ENCODE assay signal across 9 cellular contexts in genomic region chr19:42122691-42123607, GRCh38. TPM values are rescaled to one million over a fixed set of nuclear protein-coding genes. Genes with fewer than 3 reads are reported as not detected.
DNase-seq lines count a peak whose midpoint lies in the region; ATAC-seq, FAIRE-seq and TF ChIP-seq lines count a peak whose summit lies in the region.
"Had no signal": no experiment of that assay in that cellular context is flagged by ENCODE, and none has a peak within 500 bp of the region (broad histone marks: within the 10 kb centered on the region; RNA-seq: fewer than 3 reads in every experiment).

No MANE protein-coding gene starts in this region.

- in situ Hi-C loops in ACHN (cut with HindIII; ENCODE audit: low pct_ligation_motif_present, low pct_unique_long_range_greater_than_20kb, low sequenced_read_pairs): no loop called here

- intact Hi-C loops in kidney (cut with DNase I): no loop called here

- H3K4me1 ChIP-seq in mesenchymal stem cell (ENCODE audit: control insufficient read depth, insufficient read depth, low read depth, low read length) (peaks cover 24% of the 10 kb centered on the region), kidney (ENCODE audit: control insufficient read depth in 1 of 2, insufficient read depth in 1 of 2, low read depth in 1 of 2, low read length in 2 of 2) (no peaks in the 10 kb centered on the region)

- H3K9ac ChIP-seq in mesenchymal stem cell (ENCODE audit: low read length): peak overlapping the region; percentile 38
- H3K9ac ChIP-seq in kidney (ENCODE audit: low read length in 2 of 2): no peak overlapping the region

- CTCF ChIA-PET in AG04450 (lab: Charles Lee) (interaction anchor here (1.0 to 4.1 kb wide), 6 partner anchors 9 to 317 kb away, joined by 3 to 18 read pairs (median 8); partner anchors contain the start of gene POU2F2), WTC11 (lab: Charles Lee) (interaction anchor here (0.8 to 3.6 kb wide), 5 partner anchors 9 to 919 kb away, joined by 3 to 34 read pairs (median 3); partner anchors contain the start of gene POU2F2)
- CTCF ChIA-PET in activated CD8-positive, alpha-beta memory T cell treated with anti-CD3 and anti-CD28 coated beads, Interleukin-2, amount 10 ng/mL, durations not matched to agents 7 days and 5 days (lab: Charles Lee): interaction anchor here (0.6 to 7.5 kb wide), 15 partner anchors 8 to 316 kb away, joined by 3 to 93 read pairs (median 4); partner anchors contain the start of gene POU2F2

- no peak overlapping the region for H2BK5ac ChIP-seq in mesenchymal stem cell (ENCODE audit: low read depth, low read length, poor library complexity, severe bottlenecking)

- ATAC-seq in activated CD8-positive, alpha-beta memory T cell treated with anti-CD3 and anti-CD28 coated beads, Interleukin-2, amount 10 ng/mL, durations not matched to agents 7 days and 5 days: peak; percentile 82
- ATAC-seq in WTC11: no peak

- 82% methylated on average over 17 of the region's 17 CpGs for WGBS in mesenchymal stem cell

- H3K27me3 ChIP-seq in AG04450 (ENCODE audit: control insufficient read depth, insufficient read depth, low read length) (no peaks in the 10 kb centered on the region), mesenchymal stem cell (ENCODE audit: control insufficient read depth in 1 of 2, insufficient read depth in 1 of 2, low read length in 2 of 2) (no peaks in the 10 kb centered on the region)

- H3K4me3 Mint-ChIP-seq in HFFc6: no peak overlapping the region
- peak overlapping the region; percentile 61 for H3K4me3 Mint-ChIP-seq in activated CD8-positive, alpha-beta memory T cell treated with anti-CD3 and anti-CD28 coated beads, Interleukin-2, amount 10 ng/mL, durations not matched to agents 7 days and 5 days
- H3K4me3 Mint-ChIP-seq in WTC11: no peak overlapping the region

- H3K18ac ChIP-seq in mesenchymal stem cell (ENCODE audit: low read depth in 1 of 2, low read length in 2 of 2): no peak overlapping the region

- no peak overlapping the region for H2AFZ ChIP-seq in mesenchymal stem cell (ENCODE audit: low read depth, low read length)

- peaks cover 0 to 13% of the 10 kb centered on the region in 2 experiments for H3K36me3 ChIP-seq in mesenchymal stem cell (ENCODE audit: control insufficient read depth in 1 of 2, insufficient read depth in 2 of 2, low read depth in 1 of 2, low read length in 2 of 2)
- H3K36me3 ChIP-seq in kidney (ENCODE audit: control insufficient read depth in 1 of 2, insufficient read depth in 2 of 2, low read length in 2 of 2): no peaks in the 10 kb centered on the region

- H3K4ac ChIP-seq in mesenchymal stem cell (ENCODE audit: low read depth in 1 of 2, low read length in 2 of 2): no peak overlapping the region

- H3K27ac Mint-ChIP-seq in HFFc6: peak overlapping the region; percentile 74
- H3K27ac Mint-ChIP-seq in activated CD8-positive, alpha-beta memory T cell treated with anti-CD3 and anti-CD28 coated beads, Interleukin-2, amount 10 ng/mL, durations not matched to agents 7 days and 5 days: peak overlapping the region; percentile 91
- H3K27ac Mint-ChIP-seq in WTC11: no peak overlapping the region

- H3K36me3 Mint-ChIP-seq in HFFc6 (ENCODE audit: low read depth) (peaks cover 13% of the 10 kb centered on the region), WTC11 (peaks cover 3% of the 10 kb centered on the region; the same call in 1 of the 2 replicates)
- peaks cover 4% of the 10 kb centered on the region for H3K36me3 Mint-ChIP-seq in activated CD8-positive, alpha-beta memory T cell treated with anti-CD3 and anti-CD28 coated beads, Interleukin-2, amount 10 ng/mL, durations not matched to agents 7 days and 5 days

- H2AK5ac ChIP-seq in mesenchymal stem cell (ENCODE audit: low read length, severe bottlenecking): peak overlapping the region; percentile 43

- POLR2A ChIA-PET in AG04450 (lab: Yijun Ruan, JAX): interaction anchor here (1.6 kb wide), 1 partner anchor 9 kb away, joined by 5 read pairs; no protein-coding TSS in a partner anchor
- POLR2A ChIA-PET in WTC11 (lab: Charles Lee): no interaction called here

- peak overlapping the region; percentile 81 for H2BK120ac ChIP-seq in mesenchymal stem cell (ENCODE audit: low read depth, low read length)

- H3K4me1 Mint-ChIP-seq in HFFc6 (ENCODE audit: low read depth) (peaks cover 60% of the 10 kb centered on the region), WTC11 (peaks cover 12% of the 10 kb centered on the region)
- peaks cover 55% of the 10 kb centered on the region for H3K4me1 Mint-ChIP-seq in activated CD8-positive, alpha-beta memory T cell treated with anti-CD3 and anti-CD28 coated beads, Interleukin-2, amount 10 ng/mL, durations not matched to agents 7 days and 5 days

- H3K4me3 ChIP-seq in AG04450 (ENCODE audit: low read depth, low read length) (no peak overlapping the region), mesenchymal stem cell (ENCODE audit: insufficient read depth in 1 of 2, low read depth in 1 of 2, low read length in 2 of 2) (no peak overlapping the region), kidney (ENCODE audit: low read length in 2 of 2) (no peak overlapping the region)

- H4K8ac ChIP-seq in mesenchymal stem cell (ENCODE audit: low read length): peak overlapping the region; percentile 32

- FAIRE-seq in kidney (lab: Jason Lieb, UNC): no peak

- H3K23ac ChIP-seq in mesenchymal stem cell (ENCODE audit: low read length in 2 of 2): no peak overlapping the region

- peak overlapping the region; percentile 70 for H4K91ac ChIP-seq in mesenchymal stem cell (ENCODE audit: low read length)

- no peak overlapping the region for H3K4me2 ChIP-seq in mesenchymal stem cell (ENCODE audit: low read length, poor library complexity, severe bottlenecking)

- peaks cover 1% of the 10 kb centered on the region for H3K79me1 ChIP-seq in mesenchymal stem cell (replicated peaks; ENCODE audit: low read length, poor library complexity, severe bottlenecking)

- no peak overlapping the region for H3K14ac ChIP-seq in mesenchymal stem cell (ENCODE audit: low read length in 2 of 2)

- no peaks in the 10 kb centered on the region for H3K9me3 Mint-ChIP-seq in HFFc6
- no peaks in the 10 kb centered on the region for H3K9me3 Mint-ChIP-seq in activated CD8-positive, alpha-beta memory T cell treated with anti-CD3 and anti-CD28 coated beads, Interleukin-2, amount 10 ng/mL, durations not matched to agents 7 days and 5 days (ENCODE audit: low read depth)
- H3K9me3 Mint-ChIP-seq in WTC11: peaks cover 4% of the 10 kb centered on the region

- H2BK12ac ChIP-seq in mesenchymal stem cell (ENCODE audit: low read length in 2 of 2): peak overlapping the region; percentile 12 to 63

- TF ChIP-seq CTCF in AG04450 (IDR thresholded peaks at IDR 0.05; ENCODE audit: low read depth, low read length) (peak; percentile 24), HFFc6 (IDR thresholded peaks at IDR 0.05) (no peak), WTC11 (IDR thresholded peaks at IDR 0.05) (no peak), kidney (IDR thresholded peaks at IDR 0.05; ENCODE audit: borderline replicate concordance, extremely low read depth, insufficient read depth) (no peak)

- DNase-seq in AG04450 (ENCODE audit: low read depth, low spot score): no peak
- DNase-seq in HFFc6: no peak
- DNase-seq in activated CD8-positive, alpha-beta memory T cell treated with anti-CD3 and anti-CD28 coated beads, Interleukin-2, amount 10 ng/mL, durations not matched to agents 7 days and 5 days: peak; percentile 76
- no peak for DNase-seq in mesenchymal stem cell
- DNase-seq in WTC11 (ENCODE audit: low spot score): no peak
- DNase-seq in DMS153 treated with DMSO at 0.1 percent for 48 hours (lab: John Stamatoyannopoulos, UW; ENCODE audit: unreplicated experiment): no peak
- DNase-seq in ACHN: no peak
- DNase-seq in kidney: no peak
- DNase-seq: AML-193 had no signal

- H3K27me3 Mint-ChIP-seq in HFFc6 (ENCODE audit: insufficient read depth) (no peaks in the 10 kb centered on the region), WTC11 (ENCODE audit: low read depth) (0 out of 2 replicates have a peak, but pooled peaks cover 4% of the 10 kb centered on the region)
- H3K27me3 Mint-ChIP-seq in activated CD8-positive, alpha-beta memory T cell treated with anti-CD3 and anti-CD28 coated beads, Interleukin-2, amount 10 ng/mL, durations not matched to agents 7 days and 5 days: no peaks in the 10 kb centered on the region

- H3K9me3 ChIP-seq in AG04450 (ENCODE audit: control insufficient read depth, insufficient read depth, low read length) (no peaks in the 10 kb centered on the region), mesenchymal stem cell (ENCODE audit: control insufficient read depth, low read length) (no peaks in the 10 kb centered on the region), kidney (ENCODE audit: control insufficient read depth in 1 of 2, low read length in 2 of 2) (no peaks in the 10 kb centered on the region)

- H2BK15ac ChIP-seq in mesenchymal stem cell (ENCODE audit: low read depth, poor library complexity, severe bottlenecking): peak overlapping the region; percentile 6

- peak overlapping the region; percentile 31 for H3K27ac ChIP-seq in AG04450 (ENCODE audit: low read depth, low read length)
- no peak overlapping the region for H3K27ac ChIP-seq in mesenchymal stem cell (ENCODE audit: low read length, poor library complexity, severe bottlenecking)
- no peak overlapping the region for H3K27ac ChIP-seq in kidney (ENCODE audit: low read depth in 2 of 2, low read length in 2 of 2)

RNA-seq across cellular contexts. Expression of gene POU2F2, which starts 9.3 kb away (rescaled TPM):
- polyA plus RNA-seq in AG04450 (2011; rRNA removed) (1.9 and 2.6 TPM in 2 replicates), kidney (ENCODE audit: insufficient read depth, low read depth, low replicate concordance) (1.3 TPM)
- polyA minus RNA-seq in AG04450 (2011; rRNA and poly(A)+ RNA removed): 1.2 and 2.6 TPM in 2 replicates
- total RNA-seq in HFFc6 (2021; fragmentation: NEBNext Ultra II Directional; extraction: Animal tissue kit (Norgen Biotek cat#: 25700)): 10 to 100 TPM in 1 of 6 experiments, 1 to 10 TPM in 5; 6.4 to 11.0 (median 7.8) TPM
- 10 to 100 TPM; 17.7 to 40.4 TPM for total RNA-seq in activated CD8-positive, alpha-beta memory T cell treated with anti-CD3 and anti-CD28 coated beads, Interleukin-2, amount 10 ng/mL, durations not matched to agents 7 days and 5 days
- polyA plus RNA-seq in mesenchymal stem cell (2013, experiment 1 of 2): 10.3 TPM
- 9.3 TPM for polyA plus RNA-seq in mesenchymal stem cell (2013, experiment 2 of 2)
- total RNA-seq in WTC11 (2021) (6.0 to 7.7 TPM (median 6.6 TPM) in 3 replicates), kidney (9.8 TPM)

RNA-seq across cellular contexts. Expression of gene ZNF574, which starts 47.0 kb away (rescaled TPM):
- polyA plus RNA-seq in AG04450 (2011; rRNA removed) (5.5 and 9.0 TPM in 2 replicates), kidney (ENCODE audit: insufficient read depth, low read depth, low replicate concordance) (7.2 TPM)
- 16.7 and 26.3 TPM in 2 replicates for polyA minus RNA-seq in AG04450 (2011; rRNA and poly(A)+ RNA removed)
- total RNA-seq in HFFc6 (2021; fragmentation: NEBNext Ultra II Directional; extraction: Animal tissue kit (Norgen Biotek cat#: 25700)): 10 to 100 TPM; 14.0 to 16.5 (median 15.1) TPM
- 10 to 100 TPM; 14.7 to 18.3 TPM for total RNA-seq in activated CD8-positive, alpha-beta memory T cell treated with anti-CD3 and anti-CD28 coated beads, Interleukin-2, amount 10 ng/mL, durations not matched to agents 7 days and 5 days
- polyA plus RNA-seq in mesenchymal stem cell (2013, experiment 1 of 2): 6.0 TPM
- 6.3 TPM for polyA plus RNA-seq in mesenchymal stem cell (2013, experiment 2 of 2)
- total RNA-seq in WTC11 (2021) (30.6 to 34.0 TPM (median 33.4 TPM) in 3 replicates), kidney (12.7 TPM)

RNA-seq across cellular contexts. Expression of gene GRIK5, which starts 52.9 kb away (rescaled TPM):
- 0.04 and 0.05 TPM in 2 replicates for polyA plus RNA-seq in AG04450 (2011; rRNA removed)
- polyA minus RNA-seq in AG04450 (2011; rRNA and poly(A)+ RNA removed): 0.23 TPM in 1 of 2 replicates, not detected in the other
- under 1 TPM in 5 of 6 experiments, not detected in 1; 0.07 to 0.19 (median 0.13) TPM for total RNA-seq in HFFc6 (2021; fragmentation: NEBNext Ultra II Directional; extraction: Animal tissue kit (Norgen Biotek cat#: 25700))
- under 1 TPM; 0.44 to 0.56 TPM for total RNA-seq in activated CD8-positive, alpha-beta memory T cell treated with anti-CD3 and anti-CD28 coated beads, Interleukin-2, amount 10 ng/mL, durations not matched to agents 7 days and 5 days
- 0.12 TPM for polyA plus RNA-seq in mesenchymal stem cell (2013, experiment 1 of 2)
- polyA plus RNA-seq in mesenchymal stem cell (2013, experiment 2 of 2): 0.07 TPM
- total RNA-seq in WTC11 (2021): 52.3 to 71.3 TPM (median 66.3 TPM) in 3 replicates
- 16.2 TPM for total RNA-seq in kidney
- 8.9 TPM for polyA plus RNA-seq in kidney (ENCODE audit: insufficient read depth, low read depth, low replicate concordance)

Comparison
In these comparisons a context has a peak if more than half of its experiments do, and no peak if none do; other contexts are left out.
1. RNA of gene GRIK5, which starts 52.9 kb away (total RNA-seq): 52.3 to 71.3 TPM in WTC11 and 16.2 TPM in kidney (single experiment); 0.44 to 0.56 TPM in activated CD8-positive, alpha-beta memory T cell treated with anti-CD3 and anti-CD28 coated beads, Interleukin-2, amount 10 ng/mL, durations not matched to agents 7 days and 5 days and 0.07 to 0.19 TPM in HFFc6; every median in the first group is over 10 times any median in the second.